16 cellular contexts compared by ENCODE assay signal in the genomic region with DNA sequence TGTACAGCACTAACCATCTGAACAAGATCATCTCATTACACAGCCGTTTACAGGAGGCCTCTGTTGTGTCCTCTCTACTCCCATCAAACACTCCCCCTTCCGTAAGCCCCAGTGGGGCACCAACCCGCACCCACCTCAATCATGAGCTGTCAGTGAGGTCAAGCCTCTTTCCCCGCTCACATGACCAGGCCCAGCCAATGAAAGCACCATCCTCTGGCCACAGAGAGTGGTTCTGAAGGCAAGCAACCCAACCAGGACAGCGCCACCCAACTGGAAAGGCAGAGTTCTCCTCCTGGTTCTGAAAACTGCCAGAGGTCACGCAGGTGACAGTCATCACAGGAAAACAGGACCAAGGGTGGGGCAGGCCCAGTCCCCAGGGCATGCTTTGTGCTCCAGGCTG.
DNase-seq lines count a peak whose midpoint lies in the region; ATAC-seq, FAIRE-seq and TF ChIP-seq lines count a peak whose summit lies in the region.
"Had no signal": no experiment of that assay in that cellular context is flagged by ENCODE, and none has a peak within 500 bp of the region (broad histone marks: within the 10 kb centered on the region; RNA-seq: fewer than 3 reads in every experiment).

No MANE protein-coding gene starts in this region.

- H3K18ac ChIP-seq in trophoblast cell (ENCODE audit: low read length): no peak overlapping the region

- H4K12ac ChIP-seq in trophoblast cell (ENCODE audit: low read depth, low read length): no peak overlapping the region

- CTCF ChIA-PET in K562 (lab: Yijun Ruan, JAX; ENCODE audit: low intra/inter-chr PET ratio): no interaction called here

- TF ChIP-seq EP300 in K562 (IDR thresholded peaks at IDR 0.05; ENCODE audit: low read length): no peak

- H3K9me3 ChIP-seq in BLaER1: 0 out of 2 replicates have a peak, but pooled peaks cover under 1% of the 10 kb centered on the region
- H3K9me3 ChIP-seq in Karpas-422 (ENCODE audit: low read length): no peaks in the 10 kb centered on the region
- no peaks in the 10 kb centered on the region for H3K9me3 ChIP-seq in K562 (replicated peaks; ENCODE audit: control insufficient read depth, insufficient read depth, low read depth, low read length)
- no peaks in the 10 kb centered on the region for H3K9me3 ChIP-seq in trophoblast cell (ENCODE audit: insufficient read depth, low read depth, low read length)

- no peak for TF ChIP-seq RAD21 in K562 (CRISPR knock-in tag; conservative IDR thresholded peaks at IDR 0.05 in 1 of 2, IDR thresholded peaks at IDR 0.05 in 1 of 2)

- H3K9ac ChIP-seq in BLaER1: no peak overlapping the region
- H3K9ac ChIP-seq in Karpas-422 (ENCODE audit: low read length): no peak overlapping the region
- H3K9ac ChIP-seq in K562 (ENCODE audit: insufficient read depth in 1 of 2, low read depth in 2 of 2, low read length in 2 of 2): no peak overlapping the region
- no peak overlapping the region for H3K9ac ChIP-seq in trophoblast cell (ENCODE audit: low read length)

- H3K23ac ChIP-seq in trophoblast cell (ENCODE audit: low read length): no peak overlapping the region

- H3K9me3 Mint-ChIP-seq in activated naive CD8-positive, alpha-beta T cell treated with anti-CD3 and anti-CD28 coated beads for 36 hours: no peaks in the 10 kb centered on the region
- H3K9me3 Mint-ChIP-seq: CD4-positive, alpha-beta T cell had no signal

- H3K4me2 ChIP-seq in BLaER1 (peak overlapping the region; percentile 79), Karpas-422 (ENCODE audit: low read depth, low read length, poor library complexity, severe bottlenecking) (peak overlapping the region; percentile 36), K562 (ENCODE audit: insufficient read depth, low read length) (no peak overlapping the region), trophoblast cell (ENCODE audit: low read length) (no peak overlapping the region)

- no peak overlapping the region for H4K91ac ChIP-seq in trophoblast cell (ENCODE audit: low read depth, low read length)

- ATAC-seq in K562 (no peak), GM21717 (IDR thresholded peaks at IDR 0.05; ENCODE audit: unreplicated experiment) (no peak)
- ATAC-seq: HCT116 had no signal

- H3K4me1 ChIP-seq in BLaER1 (peaks cover 38% of the 10 kb centered on the region), Karpas-422 (ENCODE audit: low read length) (peaks cover 18% of the 10 kb centered on the region), K562 (replicated peaks in 1 of 2; ENCODE audit: control insufficient read depth in 2 of 2, insufficient read depth in 2 of 2, low read length in 2 of 2) (no peaks in the 10 kb centered on the region), trophoblast cell (ENCODE audit: control insufficient read depth in 1 of 2, insufficient read depth in 2 of 2, low read length in 2 of 2) (peaks cover 24 to 28% of the 10 kb centered on the region in 2 experiments)

- in situ Hi-C loops in K562 (cut with MboI): no loop called here

- no peak overlapping the region for H2BK120ac ChIP-seq in trophoblast cell (ENCODE audit: insufficient read depth, low read length, poor library complexity)

- peaks cover 19% of the 10 kb centered on the region for H3K79me1 ChIP-seq in trophoblast cell (ENCODE audit: low read length)

- WGBS in K562 (ENCODE audit: insufficient coverage, low coverage, missing lambda C conversion rate): 1% methylated on average over 6 of the region's 6 CpGs
- no CpG with 5 or more reads among the region's 6 CpGs for WGBS in trophoblast cell (ENCODE audit: extremely low coverage, insufficient coverage, insufficient read length)

- H3K4me3 Mint-ChIP-seq in activated naive CD8-positive, alpha-beta T cell treated with anti-CD3 and anti-CD28 coated beads for 36 hours: no peak overlapping the region
- H3K4me3 Mint-ChIP-seq: CD4-positive, alpha-beta T cell had no signal

- no peak overlapping the region for H3K14ac ChIP-seq in trophoblast cell (ENCODE audit: low read length)

- H3K27me3 ChIP-seq in BLaER1: no peaks in the 10 kb centered on the region
- H3K27me3 ChIP-seq in Karpas-422 (ENCODE audit: low read length): no peaks in the 10 kb centered on the region
- H3K27me3 ChIP-seq in K562 (ENCODE audit: control insufficient read depth in 2 of 2, insufficient read depth in 2 of 2, low read length in 2 of 2): peaks cover 2 to 31% of the 10 kb centered on the region in 2 experiments; a peak in 3 of 5 replicates
- H3K27me3 ChIP-seq in trophoblast cell (ENCODE audit: insufficient read depth, low read length): no peaks in the 10 kb centered on the region

- no peaks in the 10 kb centered on the region for H3K9me1 ChIP-seq in K562 (ENCODE audit: control insufficient read depth, insufficient read depth, low read length)

- no peak overlapping the region for H3K4ac ChIP-seq in trophoblast cell (ENCODE audit: low read depth, low read length)

- no peak for TF ChIP-seq POLR2A in K562 (conservative IDR thresholded peaks at IDR 0.05)

- POLR2A ChIA-PET in K562 (lab: Yijun Ruan, JAX): no interaction called here

- no peak for FAIRE-seq in K562 (lab: Jason Lieb, UNC)
- FAIRE-seq: H54 had no signal

- no TSS peak for BruUV-seq in K562 (replicated peaks; lab: Mats Ljungman, UMichigan)

- H2BK12ac ChIP-seq in trophoblast cell (ENCODE audit: low read length): peak overlapping the region; percentile 47

- no peak overlapping the region for H2AK5ac ChIP-seq in trophoblast cell (ENCODE audit: low read length)

- H4K20me1 ChIP-seq in BLaER1 (peaks cover 13% of the 10 kb centered on the region), Karpas-422 (ENCODE audit: insufficient read depth, low read depth, low read length) (no peaks in the 10 kb centered on the region; the same call in 1 of the 2 replicates), K562 (replicated peaks; ENCODE audit: control insufficient read depth, insufficient read depth, low read length) (no peaks in the 10 kb centered on the region)

- H2AFZ ChIP-seq in Karpas-422 (ENCODE audit: low read length): no peak overlapping the region
- no peak overlapping the region for H2AFZ ChIP-seq in K562 (ENCODE audit: low read depth, low read length)
- no peak overlapping the region for H2AFZ ChIP-seq in trophoblast cell (ENCODE audit: insufficient read depth, low read length, poor library complexity)

- no peaks in the 10 kb centered on the region for H3K4me1 Mint-ChIP-seq in activated naive CD8-positive, alpha-beta T cell treated with anti-CD3 and anti-CD28 coated beads for 36 hours

- H3K36me3 ChIP-seq in BLaER1 (no peaks in the 10 kb centered on the region), Karpas-422 (ENCODE audit: insufficient read depth, low read length) (no peaks in the 10 kb centered on the region), K562 (ENCODE audit: control insufficient read depth, insufficient read depth, low read length) (no peaks in the 10 kb centered on the region), trophoblast cell (ENCODE audit: control insufficient read depth in 1 of 2, insufficient read depth in 2 of 2, low read length in 2 of 2) (no peaks in the 10 kb centered on the region)

- intact Hi-C loops in K562 (cut with micrococcal nuclease): no loop called here

- TF ChIP-seq CTCF in K562 (IDR thresholded peaks at IDR 0.05 in 2 of 3, conservative IDR thresholded peaks at IDR 0.05 in 1 of 3; ENCODE audit: insufficient read depth in 2 of 3, low read depth in 1 of 3, low read length in 3 of 3): no peak

- no peak overlapping the region for H3K27ac Mint-ChIP-seq in activated naive CD8-positive, alpha-beta T cell treated with anti-CD3 and anti-CD28 coated beads for 36 hours
- H3K27ac Mint-ChIP-seq: CD4-positive, alpha-beta T cell had no signal

- H3K9me2 ChIP-seq in Karpas-422 (replicated peaks; ENCODE audit: insufficient read depth, low read length): no peaks in the 10 kb centered on the region

- peaks cover 10% of the 10 kb centered on the region for H3K27me3 Mint-ChIP-seq in activated naive CD8-positive, alpha-beta T cell treated with anti-CD3 and anti-CD28 coated beads for 36 hours

- H3K4me3 ChIP-seq in BLaER1 (no peak overlapping the region), Karpas-422 (ENCODE audit: low read length) (no peak overlapping the region), K562 (no peak overlapping the region), trophoblast cell (ENCODE audit: low read depth, low read length) (no peak overlapping the region)

- no peak overlapping the region for H4K8ac ChIP-seq in trophoblast cell (ENCODE audit: low read depth, low read length)

- H3K79me2 ChIP-seq in Karpas-422 (ENCODE audit: low read length) (no peaks in the 10 kb centered on the region), K562 (ENCODE audit: control insufficient read depth, insufficient read depth, low read length) (no peaks in the 10 kb centered on the region), trophoblast cell (ENCODE audit: control insufficient read depth, insufficient read depth, low read length, poor library complexity) (peaks cover 7% of the 10 kb centered on the region)

- H3K27ac ChIP-seq in BLaER1 (no peak overlapping the region), Karpas-422 (ENCODE audit: low read length) (peak overlapping the region; percentile 43; the same call in 1 of the 2 replicates), K562 (ENCODE audit: extremely low read depth, low read depth, low read length) (no peak overlapping the region), trophoblast cell (ENCODE audit: low read depth, low read length) (no peak overlapping the region)
- H3K27ac ChIP-seq: 22Rv1 had no signal

- no peaks in the 10 kb centered on the region for H3K36me3 Mint-ChIP-seq in activated naive CD8-positive, alpha-beta T cell treated with anti-CD3 and anti-CD28 coated beads for 36 hours

- H2BK5ac ChIP-seq in trophoblast cell (ENCODE audit: low read depth, low read length, poor library complexity): no peak overlapping the region

- DNase-seq in Karpas-422: no peak
- no peak for DNase-seq in K562 (ENCODE audit: extremely low read depth in 1 of 4, low spot score in 3 of 4)
- no peak for DNase-seq in trophoblast cell
- no peak for DNase-seq in activated naive CD4-positive, alpha-beta T cell (lab: John Stamatoyannopoulos, UW)
- no peak for DNase-seq in iPS-NIHi11 (ENCODE audit: low spot score)
- no peak for DNase-seq in activated naive CD8-positive, alpha-beta T cell treated with anti-CD3 and anti-CD28 coated beads for 36 hours
- DNase-seq: AML-193; C1 segment of cervical spinal cord; Calu3; CD4-positive, alpha-beta T cell; DMS 273 treated with DMSO at 0.1 percent for 48 hours had no signal

TF ChIP-seq in K562, 482 proteins besides CTCF, POLR2A, EP300 and RAD21 (continues in another document):
- TF ChIP-seq ZNF586 (CRISPR knock-in tag; conservative IDR thresholded peaks at IDR 0.05) (no peak), HDAC3 (IDR thresholded peaks at IDR 0.05; ENCODE audit: borderline replicate concordance, partially characterized antibody) (no peak), HNRNPL (IDR thresholded peaks at IDR 0.05; ENCODE audit: low read depth, low read length) (no peak), CREBBP (IDR thresholded peaks at IDR 0.05; ENCODE audit: low read depth, low read length) (no peak), NR3C1 (CRISPR knock-in tag; IDR thresholded peaks at IDR 0.05) (no peak), NELFE (IDR thresholded peaks at IDR 0.05; ENCODE audit: insufficient read depth, insufficient read length) (no peak)

Comparison
In these comparisons a context has a peak if more than half of its experiments do, and no peak if none do; other contexts are left out.
1. H3K4me2 ChIP-seq: peak in BLaER1 (single experiment) and Karpas-422 (single experiment); none in K562 (single experiment) and trophoblast cell (single experiment).